1 cellular context compared by ENCODE assay signal in genomic region chr7:78172138-78172887, GRCh38.
TF ChIP-seq lines count a peak whose summit lies in the region.

No MANE protein-coding gene starts in this region.

TF ChIP-seq in H1, 55 proteins besides CTCF, POLR2A, EP300 and RAD21:
- TF ChIP-seq ASH2L (IDR thresholded peaks at IDR 0.05; ENCODE audit: low read length) (no peak), SP4 (IDR thresholded peaks at IDR 0.05; ENCODE audit: low read length) (no peak), TBP (IDR thresholded peaks at IDR 0.05; ENCODE audit: low read depth, low read length) (no peak), BACH1 (IDR thresholded peaks at IDR 0.05; ENCODE audit: low read length) (no peak), SIN3A (conservative IDR thresholded peaks at IDR 0.05 in 1 of 2, IDR thresholded peaks at IDR 0.05 in 1 of 2; ENCODE audit: low read depth in 1 of 2, low read length in 2 of 2) (no peak), SP2 (IDR thresholded peaks at IDR 0.05; ENCODE audit: low read length) (no peak), GABPA (IDR thresholded peaks at IDR 0.05; ENCODE audit: borderline replicate concordance, insufficient read depth, low read length) (no peak)
